ENCODE assay signal across 8 cellular contexts in genomic region chr7:114921636-114922150, GRCh38. TPM values are rescaled to one million over a fixed set of nuclear protein-coding genes. Genes with fewer than 3 reads are reported as not detected.
DNase-seq lines count a peak whose midpoint lies in the region; ATAC-seq and TF ChIP-seq lines count a peak whose summit lies in the region.

TSS of gene MDFIC (plus strand) at chr7:114922094. CDS start at chr7:114923034, 940 bp downstream.

- peak within 1 kb of the TSS; percentile 98 for H3K27ac Mint-ChIP-seq in central memory CD8-positive, alpha-beta T cell (ENCODE audit: low read depth)
- peak within 1 kb of the TSS; percentile 99 for H3K27ac Mint-ChIP-seq in stimulated activated effector memory CD8-positive, alpha-beta T cell treated with anti-CD3 and anti-CD28 coated beads, Interleukin-12 subunit alpha, Interleukin-12 subunit beta, amount 100 ng/mL, for 72 hours

- ATAC-seq in central memory CD8-positive, alpha-beta T cell (replicated peaks; ENCODE audit: extremely low read depth, poor library complexity, severe bottlenecking): no peak
- peak; percentile 46 for ATAC-seq in left colon
- ATAC-seq in stimulated activated effector memory CD8-positive, alpha-beta T cell treated with anti-CD3 and anti-CD28 coated beads, Interleukin-12 subunit alpha, Interleukin-12 subunit beta, amount 100 ng/mL, for 72 hours: peak; percentile 55
- no peak for ATAC-seq in HG02938 (IDR thresholded peaks at IDR 0.05; ENCODE audit: unreplicated experiment)

- no peaks in the 10 kb centered on the region for H3K9me2 ChIP-seq in DOHH2 (replicated peaks; ENCODE audit: control insufficient read depth, low read length)

- H3K4me3 Mint-ChIP-seq in central memory CD8-positive, alpha-beta T cell: peak within 1 kb of the TSS; percentile 94
- H3K4me3 Mint-ChIP-seq in stimulated activated effector memory CD8-positive, alpha-beta T cell treated with anti-CD3 and anti-CD28 coated beads, Interleukin-12 subunit alpha, Interleukin-12 subunit beta, amount 100 ng/mL, for 72 hours: no peak within 1 kb of the TSS

- H4K20me1 ChIP-seq in DOHH2 (ENCODE audit: control insufficient read depth, insufficient read depth, low read depth, low read length): no peaks in the 10 kb centered on the region

- peak within 1 kb of the TSS; percentile 63 for H3K27ac ChIP-seq in DOHH2 (ENCODE audit: low read depth, low read length)
- H3K27ac ChIP-seq in SJSA1: peak within 1 kb of the TSS; percentile 95

- H3K27me3 ChIP-seq in DOHH2 (ENCODE audit: control insufficient read depth, low read length) (no peaks in the 10 kb centered on the region), SJSA1 (replicated peaks) (no peaks in the 10 kb centered on the region)

- peak within 1 kb of the TSS; percentile 92 for H3K4me2 ChIP-seq in DOHH2 (ENCODE audit: low read length)

- H3F3A ChIP-seq in DOHH2 (ENCODE audit: control insufficient read depth, insufficient read depth): peaks cover 7% of the 10 kb centered on the region

- TF ChIP-seq CTCF in DOHH2 (IDR thresholded peaks at IDR 0.05; ENCODE audit: low read depth, low read length, poor library complexity, severe bottlenecking): no peak

- intact Hi-C loops in left colon (cut with DNase I, micrococcal nuclease): no loop called here

- peaks cover 36% of the 10 kb centered on the region for H3K4me1 Mint-ChIP-seq in central memory CD8-positive, alpha-beta T cell
- peaks cover 58% of the 10 kb centered on the region for H3K4me1 Mint-ChIP-seq in stimulated activated effector memory CD8-positive, alpha-beta T cell treated with anti-CD3 and anti-CD28 coated beads, Interleukin-12 subunit alpha, Interleukin-12 subunit beta, amount 100 ng/mL, for 72 hours

- H3K36me3 ChIP-seq in DOHH2 (ENCODE audit: control insufficient read depth, low read length) (0 out of 2 replicates have a peak, but pooled peaks cover 2% of the 10 kb centered on the region), SJSA1 (peaks cover 25% of the 10 kb centered on the region)

- H3K36me3 Mint-ChIP-seq in central memory CD8-positive, alpha-beta T cell (ENCODE audit: insufficient read depth): peaks cover 15% of the 10 kb centered on the region
- peaks cover 44% of the 10 kb centered on the region for H3K36me3 Mint-ChIP-seq in stimulated activated effector memory CD8-positive, alpha-beta T cell treated with anti-CD3 and anti-CD28 coated beads, Interleukin-12 subunit alpha, Interleukin-12 subunit beta, amount 100 ng/mL, for 72 hours

- H3K4me1 ChIP-seq in DOHH2 (ENCODE audit: control insufficient read depth, low read length): peaks cover 36% of the 10 kb centered on the region
- H3K4me1 ChIP-seq in SJSA1 (replicated peaks): peaks cover 14% of the 10 kb centered on the region

- H3K9me3 Mint-ChIP-seq in central memory CD8-positive, alpha-beta T cell: no peaks in the 10 kb centered on the region
- H3K9me3 Mint-ChIP-seq in stimulated activated effector memory CD8-positive, alpha-beta T cell treated with anti-CD3 and anti-CD28 coated beads, Interleukin-12 subunit alpha, Interleukin-12 subunit beta, amount 100 ng/mL, for 72 hours: no peaks in the 10 kb centered on the region

- H3K9me3 ChIP-seq in DOHH2 (ENCODE audit: control insufficient read depth, insufficient read depth, low read length): no peaks in the 10 kb centered on the region
- H3K9me3 ChIP-seq in SJSA1 (replicated peaks): no peaks in the 10 kb centered on the region

- H3K27me3 Mint-ChIP-seq in central memory CD8-positive, alpha-beta T cell: no peaks in the 10 kb centered on the region

- H3K79me2 ChIP-seq in DOHH2 (ENCODE audit: control insufficient read depth, low read length): peaks cover 11% of the 10 kb centered on the region

- peak within 1 kb of the TSS; percentile 88 for H3K4me3 ChIP-seq in DOHH2 (ENCODE audit: low read length)
- peak within 1 kb of the TSS; percentile 69 for H3K4me3 ChIP-seq in SJSA1

- DNase-seq in SJSA1 (ENCODE audit: low read depth in 1 of 2, low spot score in 2 of 2) (peak in 1 of 2 experiments; percentile 69), left colon (peak; percentile 35 to 40), NCI-H345 (lab: John Stamatoyannopoulos, UW) (no peak), Ammon's horn (ENCODE audit: low spot score) (no peak)
- DNase-seq in central memory CD8-positive, alpha-beta T cell (ENCODE audit: low spot score in 2 of 2): no peak
- no peak for DNase-seq in stimulated activated effector memory CD8-positive, alpha-beta T cell treated with anti-CD3 and anti-CD28 coated beads, Interleukin-12 subunit alpha, Interleukin-12 subunit beta, amount 100 ng/mL, for 72 hours (ENCODE audit: low spot score in 2 of 2)

RNA-seq across cellular contexts. Expression of gene MDFIC, which starts in this region (rescaled TPM):
- total RNA-seq in SJSA1 (2014; rRNA removed; shearing (Covaris generic)): 43.5 and 65.0 TPM in 2 replicates
- 10 to 100 TPM in 1 of 2 donors, 1 to 10 TPM in 1; 4.8 to 10.9 TPM for total RNA-seq in left colon

Comparison
In these comparisons a context has a peak if more than half of its experiments do, and no peak if none do; other contexts are left out.
1. DNase-seq: peak in left colon (2 of 2); none in central memory CD8-positive, alpha-beta T cell (0 of 2), stimulated activated effector memory CD8-positive, alpha-beta T cell treated with anti-CD3 and anti-CD28 coated beads, Interleukin-12 subunit alpha, Interleukin-12 subunit beta, amount 100 ng/mL, for 72 hours (0 of 2), NCI-H345 (single experiment) and Ammon's horn (single experiment).
2. ATAC-seq: peak in left colon (single experiment) and stimulated activated effector memory CD8-positive, alpha-beta T cell treated with anti-CD3 and anti-CD28 coated beads, Interleukin-12 subunit alpha, Interleukin-12 subunit beta, amount 100 ng/mL, for 72 hours (single experiment); none in central memory CD8-positive, alpha-beta T cell (single experiment) and HG02938 (single experiment).